In genomic region chr13:110097013-110097412, GRCh38 we compare ENCODE assay signal across 1 cellular context.
TF ChIP-seq lines count a peak whose summit lies in the region.

No MANE protein-coding gene starts in this region.

TF ChIP-seq in HepG2, 621 proteins besides CTCF, POLR2A, EP300 and RAD21 (continued from another document):
- TF ChIP-seq ZFP91 (CRISPR knock-in tag; IDR thresholded peaks at IDR 0.05; ENCODE audit: borderline replicate concordance) (no peak), MAF1 (CRISPR knock-in tag; IDR thresholded peaks at IDR 0.05; ENCODE audit: borderline replicate concordance) (no peak), SP2 (CRISPR knock-in tag; IDR thresholded peaks at IDR 0.05) (no peak), CEBPG (CRISPR knock-in tag; IDR thresholded peaks at IDR 0.05) (no peak), ZNF589 (CRISPR knock-in tag; conservative IDR thresholded peaks at IDR 0.05) (no peak), POLR2AphosphoS5 (IDR thresholded peaks at IDR 0.05; ENCODE audit: low read depth, low read length) (no peak)
TF ChIP-seq in HepG2: peak in this region for 0.
